In genomic region chr1:149927535-149928387, GRCh38 we compare ENCODE assay signal across 8 cellular contexts. TPM values are rescaled to one million over a fixed set of nuclear protein-coding genes. Genes with fewer than 3 reads are reported as not detected.
DNase-seq lines count a peak whose midpoint lies in the region; ATAC-seq and TF ChIP-seq lines count a peak whose summit lies in the region.

A gene with protein sequence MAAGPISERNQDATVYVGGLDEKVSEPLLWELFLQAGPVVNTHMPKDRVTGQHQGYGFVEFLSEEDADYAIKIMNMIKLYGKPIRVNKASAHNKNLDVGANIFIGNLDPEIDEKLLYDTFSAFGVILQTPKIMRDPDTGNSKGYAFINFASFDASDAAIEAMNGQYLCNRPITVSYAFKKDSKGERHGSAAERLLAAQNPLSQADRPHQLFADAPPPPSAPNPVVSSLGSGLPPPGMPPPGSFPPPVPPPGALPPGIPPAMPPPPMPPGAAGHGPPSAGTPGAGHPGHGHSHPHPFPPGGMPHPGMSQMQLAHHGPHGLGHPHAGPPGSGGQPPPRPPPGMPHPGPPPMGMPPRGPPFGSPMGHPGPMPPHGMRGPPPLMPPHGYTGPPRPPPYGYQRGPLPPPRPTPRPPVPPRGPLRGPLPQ (minus strand): TSS chr1:149927803. CDS start chr1:149927759, 44 bp downstream.

- peak; percentile 95 for ATAC-seq in GM21717 (IDR thresholded peaks at IDR 0.05; ENCODE audit: unreplicated experiment)

- peaks cover 29% of the 10 kb centered on the region for H3K4me1 ChIP-seq in PC-9 (replicated peaks; ENCODE audit: insufficient read depth)

- no peak for TF ChIP-seq CTCF in PC-9 (conservative IDR thresholded peaks at IDR 0.05)

- peak within 1 kb of the TSS; percentile 88 for H3K4me2 ChIP-seq in PC-9

- H3K9me3 ChIP-seq in PC-9 (ENCODE audit: insufficient read depth, low read depth), result no peaks in the 10 kb centered on the region

- POLR2A ChIA-PET in PC-9 (lab: Charles Lee; ENCODE audit: unreplicated experiment), result interaction anchor here (0.6 to 1.0 kb wide), 2 partner anchors 40 to 208 kb away, joined by 9 to 10 read pairs; a partner anchor contains a TSS

- intact Hi-C loops in PC-9 (cut with micrococcal nuclease; ENCODE audit: unreplicated experiment), result loop anchor here (1.0 kb wide), 1 partner anchor 10 kb away; no protein-coding TSS in a partner anchor

- peaks cover 32% of the 10 kb centered on the region for H3K79me2 ChIP-seq in PC-9 (ENCODE audit: low read depth)

- no peaks in the 10 kb centered on the region for H3K27me3 ChIP-seq in PC-9 (ENCODE audit: insufficient read depth, low read depth)

- peaks cover 37% of the 10 kb centered on the region for H3K36me3 ChIP-seq in PC-9 (ENCODE audit: low read depth)

- H3K4me3 ChIP-seq in Jurkat, Clone E6-1 (ENCODE audit: low read length), result peak within 1 kb of the TSS; percentile 95
- H3K4me3 ChIP-seq in PC-9, result peak within 1 kb of the TSS; percentile 69

- H3F3A ChIP-seq in PC-9 (ENCODE audit: insufficient read depth, low read depth), result peaks cover 23% of the 10 kb centered on the region

- H2AFZ ChIP-seq in PC-9, result peak within 1 kb of the TSS; percentile 78

- DNase-seq in DMS53 (lab: John Stamatoyannopoulos, UW) (peak; percentile 97), PC-9 (peak; percentile 89 to 90), activated T-cell treated with anti-CD3 and anti-CD28 coated beads for 48 hours (ENCODE audit: low read depth) (peak; percentile 91), epithelial cell of prostate (ENCODE audit: low read depth, low spot score) (peak; percentile 60), mucosa of gallbladder (ENCODE audit: low spot score) (peak; percentile 96)
- peak; percentile 89 for DNase-seq in Jurkat, Clone E6-1 (ENCODE audit: low read depth, low spot score)
- DNase-seq in stimulated activated CD8-positive, alpha-beta memory T cell treated with anti-CD3 and anti-CD28 coated beads, Interleukin-4, amount 100 ng/mL, for 24 hours (ENCODE audit: low read depth), result peak; percentile 93

- H4K20me1 ChIP-seq in PC-9 (ENCODE audit: insufficient read depth), result peaks cover 7% of the 10 kb centered on the region

- CTCF ChIA-PET in PC-9 (lab: Charles Lee), result no interaction called here

- BruUV-seq in PC-9 (replicated peaks; lab: Mats Ljungman, UMichigan), result TSS peak; percentile 98

- H3K27ac ChIP-seq in PC-9, result peak within 1 kb of the TSS; percentile 85
- H3K27ac ChIP-seq in epithelial cell of prostate, result peak within 1 kb of the TSS; percentile 87

- H3K9me2 ChIP-seq in PC-9 (ENCODE audit: insufficient read depth), result no peaks in the 10 kb centered on the region

RNA-seq across cellular contexts. Expression of the gene that starts here (rescaled TPM):
- polyA plus RNA-seq in Jurkat, Clone E6-1 (2012; ENCODE audit: insufficient read depth, insufficient read length), result 113 TPM
- total RNA-seq in PC-9 (2021) (50.8 and 73.1 TPM in 2 replicates), mucosa of gallbladder (43.7 TPM)

Comparison
In these comparisons a context has a peak if more than half of its experiments do, and no peak if none do; other contexts are left out.
1. Peak in every context shown above with its lines: DNase-seq, ATAC-seq, H3K4me3 ChIP-seq and H3K27ac ChIP-seq.